ENCODE assay signal across 1 cellular context in the genomic region with DNA sequence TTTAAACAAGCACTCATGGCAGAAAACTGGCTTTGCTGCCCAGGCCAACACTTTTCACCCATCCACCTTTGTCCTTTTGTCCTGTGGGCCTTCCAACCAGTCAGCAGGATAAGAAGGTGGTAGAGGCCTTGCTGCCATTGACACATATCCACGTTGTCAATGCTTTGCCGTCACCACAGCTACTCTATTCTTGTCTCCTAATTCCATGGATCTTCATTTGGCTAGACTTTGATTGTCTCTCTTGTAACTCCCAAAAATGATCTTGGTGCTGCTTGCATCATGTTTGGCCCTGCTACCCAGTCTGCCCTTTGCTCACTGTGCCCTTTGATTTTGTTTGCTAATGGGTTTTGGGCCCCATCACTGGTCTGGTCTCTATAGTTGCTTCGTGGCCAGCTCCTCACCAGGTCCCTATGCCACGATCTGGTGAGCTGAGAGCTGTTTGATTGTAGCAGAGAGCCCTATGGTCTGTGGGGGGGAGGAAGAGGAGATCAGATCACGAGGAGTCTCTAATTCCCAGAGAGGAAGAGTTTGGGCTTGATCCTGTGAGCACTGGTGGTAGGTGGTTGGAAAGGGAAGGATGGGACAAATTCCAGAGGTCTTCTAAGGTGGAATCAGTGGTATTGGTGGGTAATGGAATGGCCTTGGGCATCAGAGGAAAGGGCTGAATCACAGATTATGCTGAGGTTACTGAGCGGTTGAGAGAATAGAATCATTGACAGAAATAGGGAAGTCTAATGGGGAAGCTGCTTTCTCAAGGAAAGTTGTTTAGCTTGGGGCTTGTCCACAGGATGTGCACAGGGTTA.
A peak's percentile ranks its signal among the peaks of the same experiment; 100 is the strongest.
TF ChIP-seq lines count a peak whose summit lies in the region.

No MANE protein-coding gene starts in this region.

TF ChIP-seq in HepG2, 621 proteins besides CTCF, POLR2A, EP300 and RAD21 (continued from another document and continues in another):
- TF ChIP-seq, protein P1, sequence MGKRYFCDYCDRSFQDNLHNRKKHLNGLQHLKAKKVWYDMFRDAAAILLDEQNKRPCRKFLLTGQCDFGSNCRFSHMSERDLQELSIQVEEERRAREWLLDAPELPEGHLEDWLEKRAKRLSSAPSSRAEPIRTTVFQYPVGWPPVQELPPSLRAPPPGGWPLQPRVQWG (CRISPR knock-in tag; IDR thresholded peaks at IDR 0.05; ENCODE audit: borderline replicate concordance, low read depth) = no peak
- TF ChIP-seq ZNF562 (CRISPR knock-in tag; IDR thresholded peaks at IDR 0.05; ENCODE audit: borderline replicate concordance) (no peak), KLF16 (CRISPR knock-in tag; IDR thresholded peaks at IDR 0.05) (no peak), RFX5 (IDR thresholded peaks at IDR 0.05; ENCODE audit: low read depth, low read length) (no peak), ARNT (IDR thresholded peaks at IDR 0.05) (no peak), HNRNPLL (IDR thresholded peaks at IDR 0.05; ENCODE audit: low read depth, low read length, poor library complexity, severe bottlenecking) (no peak), HMG20B (CRISPR knock-in tag; conservative IDR thresholded peaks at IDR 0.05) (no peak), JUN (CRISPR knock-in tag; IDR thresholded peaks at IDR 0.05) (no peak), NR2C2 (CRISPR knock-in tag; IDR thresholded peaks at IDR 0.05; ENCODE audit: borderline replicate concordance) (no peak), PRPF4 (IDR thresholded peaks at IDR 0.05; ENCODE audit: low read depth, low read length, poor library complexity, severe bottlenecking) (no peak), ZNF468 (CRISPR knock-in tag; IDR thresholded peaks at IDR 0.05) (no peak), ZNF572 (CRISPR knock-in tag; IDR thresholded peaks at IDR 0.05) (no peak), ZNF775 (CRISPR knock-in tag; IDR thresholded peaks at IDR 0.05; ENCODE audit: borderline replicate concordance) (no peak), POLR2AphosphoS5 (IDR thresholded peaks at IDR 0.05; ENCODE audit: low read depth, low read length) (no peak), GZF1 (CRISPR knock-in tag; IDR thresholded peaks at IDR 0.05) (no peak), MATR3 (CRISPR knock-in tag; IDR thresholded peaks at IDR 0.05) (no peak), NFIB (CRISPR knock-in tag; IDR thresholded peaks at IDR 0.05; ENCODE audit: borderline replicate concordance) (no peak), STAG1 (CRISPR knock-in tag; IDR thresholded peaks at IDR 0.05) (no peak), U2AF2 (IDR thresholded peaks at IDR 0.05; ENCODE audit: low read depth, low read length) (no peak), GABPB1 (CRISPR knock-in tag; IDR thresholded peaks at IDR 0.05) (no peak), NKX3-1 (CRISPR knock-in tag; IDR thresholded peaks at IDR 0.05) (no peak), TBP (CRISPR knock-in tag; IDR thresholded peaks at IDR 0.05) (no peak)
- TF ChIP-seq, protein P2, sequence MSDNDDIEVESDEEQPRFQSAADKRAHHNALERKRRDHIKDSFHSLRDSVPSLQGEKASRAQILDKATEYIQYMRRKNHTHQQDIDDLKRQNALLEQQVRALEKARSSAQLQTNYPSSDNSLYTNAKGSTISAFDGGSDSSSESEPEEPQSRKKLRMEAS (IDR thresholded peaks at IDR 0.05) = peak; percentile 48
- TF ChIP-seq, protein P3, sequence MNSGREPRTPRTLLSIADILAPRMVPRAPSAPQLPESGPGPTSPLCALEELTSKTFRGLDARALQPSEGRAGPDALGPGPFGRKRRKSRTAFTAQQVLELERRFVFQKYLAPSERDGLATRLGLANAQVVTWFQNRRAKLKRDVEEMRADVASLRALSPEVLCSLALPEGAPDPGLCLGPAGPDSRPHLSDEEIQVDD (CRISPR knock-in tag; IDR thresholded peaks at IDR 0.05; ENCODE audit: borderline replicate concordance) = no peak
- TF ChIP-seq, protein P4, sequence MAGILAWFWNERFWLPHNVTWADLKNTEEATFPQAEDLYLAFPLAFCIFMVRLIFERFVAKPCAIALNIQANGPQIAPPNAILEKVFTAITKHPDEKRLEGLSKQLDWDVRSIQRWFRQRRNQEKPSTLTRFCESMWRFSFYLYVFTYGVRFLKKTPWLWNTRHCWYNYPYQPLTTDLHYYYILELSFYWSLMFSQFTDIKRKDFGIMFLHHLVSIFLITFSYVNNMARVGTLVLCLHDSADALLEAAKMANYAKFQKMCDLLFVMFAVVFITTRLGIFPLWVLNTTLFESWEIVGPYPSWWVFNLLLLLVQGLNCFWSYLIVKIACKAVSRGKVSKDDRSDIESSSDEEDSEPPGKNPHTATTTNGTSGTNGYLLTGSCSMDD (CRISPR knock-in tag; IDR thresholded peaks at IDR 0.05) = no peak
- TF ChIP-seq, protein P5, sequence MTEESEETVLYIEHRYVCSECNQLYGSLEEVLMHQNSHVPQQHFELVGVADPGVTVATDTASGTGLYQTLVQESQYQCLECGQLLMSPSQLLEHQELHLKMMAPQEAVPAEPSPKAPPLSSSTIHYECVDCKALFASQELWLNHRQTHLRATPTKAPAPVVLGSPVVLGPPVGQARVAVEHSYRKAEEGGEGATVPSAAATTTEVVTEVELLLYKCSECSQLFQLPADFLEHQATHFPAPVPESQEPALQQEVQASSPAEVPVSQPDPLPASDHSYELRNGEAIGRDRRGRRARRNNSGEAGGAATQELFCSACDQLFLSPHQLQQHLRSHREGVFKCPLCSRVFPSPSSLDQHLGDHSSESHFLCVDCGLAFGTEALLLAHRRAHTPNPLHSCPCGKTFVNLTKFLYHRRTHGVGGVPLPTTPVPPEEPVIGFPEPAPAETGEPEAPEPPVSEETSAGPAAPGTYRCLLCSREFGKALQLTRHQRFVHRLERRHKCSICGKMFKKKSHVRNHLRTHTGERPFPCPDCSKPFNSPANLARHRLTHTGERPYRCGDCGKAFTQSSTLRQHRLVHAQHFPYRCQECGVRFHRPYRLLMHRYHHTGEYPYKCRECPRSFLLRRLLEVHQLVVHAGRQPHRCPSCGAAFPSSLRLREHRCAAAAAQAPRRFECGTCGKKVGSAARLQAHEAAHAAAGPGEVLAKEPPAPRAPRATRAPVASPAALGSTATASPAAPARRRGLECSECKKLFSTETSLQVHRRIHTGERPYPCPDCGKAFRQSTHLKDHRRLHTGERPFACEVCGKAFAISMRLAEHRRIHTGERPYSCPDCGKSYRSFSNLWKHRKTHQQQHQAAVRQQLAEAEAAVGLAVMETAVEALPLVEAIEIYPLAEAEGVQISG (CRISPR knock-in tag; IDR thresholded peaks at IDR 0.05) = no peak; the same call in 1 of the 2 replicates
- TF ChIP-seq, protein P6, sequence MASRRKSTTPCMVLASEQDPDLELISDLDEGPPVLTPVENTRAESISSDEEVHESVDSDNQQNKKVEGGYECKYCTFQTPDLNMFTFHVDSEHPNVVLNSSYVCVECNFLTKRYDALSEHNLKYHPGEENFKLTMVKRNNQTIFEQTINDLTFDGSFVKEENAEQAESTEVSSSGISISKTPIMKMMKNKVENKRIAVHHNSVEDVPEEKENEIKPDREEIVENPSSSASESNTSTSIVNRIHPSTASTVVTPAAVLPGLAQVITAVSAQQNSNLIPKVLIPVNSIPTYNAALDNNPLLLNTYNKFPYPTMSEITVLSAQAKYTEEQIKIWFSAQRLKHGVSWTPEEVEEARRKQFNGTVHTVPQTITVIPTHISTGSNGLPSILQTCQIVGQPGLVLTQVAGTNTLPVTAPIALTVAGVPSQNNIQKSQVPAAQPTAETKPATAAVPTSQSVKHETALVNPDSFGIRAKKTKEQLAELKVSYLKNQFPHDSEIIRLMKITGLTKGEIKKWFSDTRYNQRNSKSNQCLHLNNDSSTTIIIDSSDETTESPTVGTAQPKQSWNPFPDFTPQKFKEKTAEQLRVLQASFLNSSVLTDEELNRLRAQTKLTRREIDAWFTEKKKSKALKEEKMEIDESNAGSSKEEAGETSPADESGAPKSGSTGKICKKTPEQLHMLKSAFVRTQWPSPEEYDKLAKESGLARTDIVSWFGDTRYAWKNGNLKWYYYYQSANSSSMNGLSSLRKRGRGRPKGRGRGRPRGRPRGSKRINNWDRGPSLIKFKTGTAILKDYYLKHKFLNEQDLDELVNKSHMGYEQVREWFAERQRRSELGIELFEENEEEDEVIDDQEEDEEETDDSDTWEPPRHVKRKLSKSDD (CRISPR knock-in tag; IDR thresholded peaks at IDR 0.05; ENCODE audit: low read depth) = no peak
- TF ChIP-seq, protein P7, sequence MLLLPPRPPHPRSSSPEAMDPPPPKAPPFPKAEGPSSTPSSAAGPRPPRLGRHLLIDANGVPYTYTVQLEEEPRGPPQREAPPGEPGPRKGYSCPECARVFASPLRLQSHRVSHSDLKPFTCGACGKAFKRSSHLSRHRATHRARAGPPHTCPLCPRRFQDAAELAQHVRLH (CRISPR knock-in tag; IDR thresholded peaks at IDR 0.05; ENCODE audit: borderline replicate concordance, low read depth) = no peak
- TF ChIP-seq, protein P8, sequence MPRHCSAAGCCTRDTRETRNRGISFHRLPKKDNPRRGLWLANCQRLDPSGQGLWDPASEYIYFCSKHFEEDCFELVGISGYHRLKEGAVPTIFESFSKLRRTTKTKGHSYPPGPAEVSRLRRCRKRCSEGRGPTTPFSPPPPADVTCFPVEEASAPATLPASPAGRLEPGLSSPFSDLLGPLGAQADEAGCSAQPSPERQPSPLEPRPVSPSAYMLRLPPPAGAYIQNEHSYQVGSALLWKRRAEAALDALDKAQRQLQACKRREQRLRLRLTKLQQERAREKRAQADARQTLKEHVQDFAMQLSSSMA (CRISPR knock-in tag; IDR thresholded peaks at IDR 0.05) = no peak
- TF ChIP-seq, protein P9, sequence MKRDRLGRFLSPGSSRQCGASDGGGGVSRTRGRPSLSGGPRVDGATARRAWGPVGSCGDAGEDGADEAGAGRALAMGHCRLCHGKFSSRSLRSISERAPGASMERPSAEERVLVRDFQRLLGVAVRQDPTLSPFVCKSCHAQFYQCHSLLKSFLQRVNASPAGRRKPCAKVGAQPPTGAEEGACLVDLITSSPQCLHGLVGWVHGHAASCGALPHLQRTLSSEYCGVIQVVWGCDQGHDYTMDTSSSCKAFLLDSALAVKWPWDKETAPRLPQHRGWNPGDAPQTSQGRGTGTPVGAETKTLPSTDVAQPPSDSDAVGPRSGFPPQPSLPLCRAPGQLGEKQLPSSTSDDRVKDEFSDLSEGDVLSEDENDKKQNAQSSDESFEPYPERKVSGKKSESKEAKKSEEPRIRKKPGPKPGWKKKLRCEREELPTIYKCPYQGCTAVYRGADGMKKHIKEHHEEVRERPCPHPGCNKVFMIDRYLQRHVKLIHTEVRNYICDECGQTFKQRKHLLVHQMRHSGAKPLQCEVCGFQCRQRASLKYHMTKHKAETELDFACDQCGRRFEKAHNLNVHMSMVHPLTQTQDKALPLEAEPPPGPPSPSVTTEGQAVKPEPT (CRISPR knock-in tag; IDR thresholded peaks at IDR 0.05; ENCODE audit: low read depth) = no peak
- TF ChIP-seq, protein P10, sequence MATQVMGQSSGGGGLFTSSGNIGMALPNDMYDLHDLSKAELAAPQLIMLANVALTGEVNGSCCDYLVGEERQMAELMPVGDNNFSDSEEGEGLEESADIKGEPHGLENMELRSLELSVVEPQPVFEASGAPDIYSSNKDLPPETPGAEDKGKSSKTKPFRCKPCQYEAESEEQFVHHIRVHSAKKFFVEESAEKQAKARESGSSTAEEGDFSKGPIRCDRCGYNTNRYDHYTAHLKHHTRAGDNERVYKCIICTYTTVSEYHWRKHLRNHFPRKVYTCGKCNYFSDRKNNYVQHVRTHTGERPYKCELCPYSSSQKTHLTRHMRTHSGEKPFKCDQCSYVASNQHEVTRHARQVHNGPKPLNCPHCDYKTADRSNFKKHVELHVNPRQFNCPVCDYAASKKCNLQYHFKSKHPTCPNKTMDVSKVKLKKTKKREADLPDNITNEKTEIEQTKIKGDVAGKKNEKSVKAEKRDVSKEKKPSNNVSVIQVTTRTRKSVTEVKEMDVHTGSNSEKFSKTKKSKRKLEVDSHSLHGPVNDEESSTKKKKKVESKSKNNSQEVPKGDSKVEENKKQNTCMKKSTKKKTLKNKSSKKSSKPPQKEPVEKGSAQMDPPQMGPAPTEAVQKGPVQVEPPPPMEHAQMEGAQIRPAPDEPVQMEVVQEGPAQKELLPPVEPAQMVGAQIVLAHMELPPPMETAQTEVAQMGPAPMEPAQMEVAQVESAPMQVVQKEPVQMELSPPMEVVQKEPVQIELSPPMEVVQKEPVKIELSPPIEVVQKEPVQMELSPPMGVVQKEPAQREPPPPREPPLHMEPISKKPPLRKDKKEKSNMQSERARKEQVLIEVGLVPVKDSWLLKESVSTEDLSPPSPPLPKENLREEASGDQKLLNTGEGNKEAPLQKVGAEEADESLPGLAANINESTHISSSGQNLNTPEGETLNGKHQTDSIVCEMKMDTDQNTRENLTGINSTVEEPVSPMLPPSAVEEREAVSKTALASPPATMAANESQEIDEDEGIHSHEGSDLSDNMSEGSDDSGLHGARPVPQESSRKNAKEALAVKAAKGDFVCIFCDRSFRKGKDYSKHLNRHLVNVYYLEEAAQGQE (IDR thresholded peaks at IDR 0.05; ENCODE audit: borderline replicate concordance in 1 of 2, low read depth in 1 of 2, low read length in 2 of 2) = no peak
- TF ChIP-seq, protein P11, sequence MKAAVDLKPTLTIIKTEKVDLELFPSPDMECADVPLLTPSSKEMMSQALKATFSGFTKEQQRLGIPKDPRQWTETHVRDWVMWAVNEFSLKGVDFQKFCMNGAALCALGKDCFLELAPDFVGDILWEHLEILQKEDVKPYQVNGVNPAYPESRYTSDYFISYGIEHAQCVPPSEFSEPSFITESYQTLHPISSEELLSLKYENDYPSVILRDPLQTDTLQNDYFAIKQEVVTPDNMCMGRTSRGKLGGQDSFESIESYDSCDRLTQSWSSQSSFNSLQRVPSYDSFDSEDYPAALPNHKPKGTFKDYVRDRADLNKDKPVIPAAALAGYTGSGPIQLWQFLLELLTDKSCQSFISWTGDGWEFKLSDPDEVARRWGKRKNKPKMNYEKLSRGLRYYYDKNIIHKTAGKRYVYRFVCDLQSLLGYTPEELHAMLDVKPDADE (CRISPR knock-in tag; IDR thresholded peaks at IDR 0.05) = no peak
- TF ChIP-seq, protein P12, sequence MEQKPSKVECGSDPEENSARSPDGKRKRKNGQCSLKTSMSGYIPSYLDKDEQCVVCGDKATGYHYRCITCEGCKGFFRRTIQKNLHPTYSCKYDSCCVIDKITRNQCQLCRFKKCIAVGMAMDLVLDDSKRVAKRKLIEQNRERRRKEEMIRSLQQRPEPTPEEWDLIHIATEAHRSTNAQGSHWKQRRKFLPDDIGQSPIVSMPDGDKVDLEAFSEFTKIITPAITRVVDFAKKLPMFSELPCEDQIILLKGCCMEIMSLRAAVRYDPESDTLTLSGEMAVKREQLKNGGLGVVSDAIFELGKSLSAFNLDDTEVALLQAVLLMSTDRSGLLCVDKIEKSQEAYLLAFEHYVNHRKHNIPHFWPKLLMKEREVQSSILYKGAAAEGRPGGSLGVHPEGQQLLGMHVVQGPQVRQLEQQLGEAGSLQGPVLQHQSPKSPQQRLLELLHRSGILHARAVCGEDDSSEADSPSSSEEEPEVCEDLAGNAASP (CRISPR knock-in tag; IDR thresholded peaks at IDR 0.05; ENCODE audit: borderline replicate concordance) = peak; percentile 67; the same call in 1 of the 2 replicates
- TF ChIP-seq, protein P13, sequence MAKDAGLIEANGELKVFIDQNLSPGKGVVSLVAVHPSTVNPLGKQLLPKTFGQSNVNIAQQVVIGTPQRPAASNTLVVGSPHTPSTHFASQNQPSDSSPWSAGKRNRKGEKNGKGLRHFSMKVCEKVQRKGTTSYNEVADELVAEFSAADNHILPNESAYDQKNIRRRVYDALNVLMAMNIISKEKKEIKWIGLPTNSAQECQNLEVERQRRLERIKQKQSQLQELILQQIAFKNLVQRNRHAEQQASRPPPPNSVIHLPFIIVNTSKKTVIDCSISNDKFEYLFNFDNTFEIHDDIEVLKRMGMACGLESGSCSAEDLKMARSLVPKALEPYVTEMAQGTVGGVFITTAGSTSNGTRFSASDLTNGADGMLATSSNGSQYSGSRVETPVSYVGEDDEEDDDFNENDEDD (CRISPR knock-in tag; IDR thresholded peaks at IDR 0.05; ENCODE audit: borderline replicate concordance) = peak; percentile 27; the same call in 1 of the 2 replicates
